Comparison of ENCODE assay signal across 8 cellular contexts in genomic region chr16:58515125-58515870, GRCh38.
DNase-seq lines count a peak whose midpoint lies in the region; ATAC-seq and TF ChIP-seq lines count a peak whose summit lies in the region.

TSS of gene SETD6 (plus strand) at chr16:58515517. CDS start at chr16:58515538, 21 bp downstream.

- H3K27ac ChIP-seq in C4-2B, result peak within 1 kb of the TSS; percentile 92

- peak; percentile 86 for ATAC-seq in GM19324 (IDR thresholded peaks at IDR 0.05; ENCODE audit: low FRiP score, unreplicated experiment)
- peak; percentile 79 for ATAC-seq in HG03460 (IDR thresholded peaks at IDR 0.05; ENCODE audit: unreplicated experiment)

- DNase-seq in NOMO-1 (lab: John Stamatoyannopoulos, UW; ENCODE audit: unreplicated experiment in 2 of 2) (peak; percentile 72 to 83), activated T-cell treated with anti-CD3 and anti-CD28 coated beads for 1 hour (ENCODE audit: low read depth) (peak; percentile 52), epidermal melanocyte (ENCODE audit: insufficient read length, low spot score) (peak; percentile 92), middle frontal gyrus (ENCODE audit: extremely low spot score, low spot score) (peak; percentile 75)
- DNase-seq in stimulated activated CD8-positive, alpha-beta memory T cell treated with anti-CD3 and anti-CD28 coated beads, Interleukin-2, amount 100 ng/mL, for 48 hours (ENCODE audit: low read depth in 2 of 2), result peak; percentile 67 to 73

- no peak for TF ChIP-seq CTCF in C4-2B (conservative IDR thresholded peaks at IDR 0.05)

Comparison
In these comparisons a context has a peak if more than half of its experiments do, and no peak if none do; other contexts are left out.
1. Peak in every context shown above with its lines: DNase-seq, ATAC-seq and H3K27ac ChIP-seq.